Comparison of ENCODE assay signal across 7 cellular contexts in genomic region chr6:52087498-52087999, GRCh38. TPM values are rescaled to one million over a fixed set of nuclear protein-coding genes. Genes with fewer than 3 reads are reported as not detected.
A peak's percentile ranks its signal among the peaks of the same experiment; 100 is the strongest.
DNase-seq lines count a peak whose midpoint lies in the region; ATAC-seq and TF ChIP-seq lines count a peak whose summit lies in the region.

PKHD1 (minus strand) TSS chr6:52087613; CDS start chr6:52084933, 2,680 bp downstream.

- ATAC-seq in psoas muscle (peak in 3 of 4 donors; percentile 43 to 93 (median 72)), HG03469 (IDR thresholded peaks at IDR 0.05; ENCODE audit: unreplicated experiment) (no peak)

- no peaks in the 10 kb centered on the region for H3K27me3 ChIP-seq in Loucy (ENCODE audit: insufficient read depth, low read length, poor library complexity, severe bottlenecking)
- no peaks in the 10 kb centered on the region for H3K27me3 ChIP-seq in psoas muscle (ENCODE audit: insufficient read depth in 3 of 3, low read length in 2 of 3)

- H3K9me2 ChIP-seq in Loucy (replicated peaks; ENCODE audit: low read depth, low read length) = no peaks in the 10 kb centered on the region

- no peaks in the 10 kb centered on the region for H4K20me1 ChIP-seq in Loucy (ENCODE audit: insufficient read depth, low read length, poor library complexity, severe bottlenecking)

- H3K79me2 ChIP-seq in Loucy (ENCODE audit: insufficient read depth, low read length) = no peaks in the 10 kb centered on the region

- 38 to 53% (median 44%) methylated on average over 7 of the region's 7 CpGs for WGBS in psoas muscle, 3 donors

- no peak for DNase-seq in coronary artery (ENCODE audit: low spot score)
- no peak for DNase-seq in psoas muscle
- DNase-seq in hypothalamus (lab: John Stamatoyannopoulos, UW) = no peak
- DNase-seq in SW 1271 (lab: John Stamatoyannopoulos, UW) = no peak

- no peak within 1 kb of the TSS for H3K9ac ChIP-seq in Loucy (ENCODE audit: low read depth, low read length, poor library complexity, severe bottlenecking)

- H3K27ac ChIP-seq in coronary artery (no peak within 1 kb of the TSS), psoas muscle (no peak within 1 kb of the TSS)

- H2AFZ ChIP-seq in Loucy (ENCODE audit: low read length) = peak within 1 kb of the TSS; percentile 72

- H3K4me2 ChIP-seq in Loucy (ENCODE audit: low read depth, low read length, poor library complexity, severe bottlenecking) = no peak within 1 kb of the TSS

- H3F3A ChIP-seq in Loucy (ENCODE audit: low read depth) = no peaks in the 10 kb centered on the region

- intact Hi-C loops in psoas muscle (cut with DNase I) = loop anchor here in 1 of 2 donors (5.0 kb wide), 2 partner anchors 55 to 145 kb away; no protein-coding TSS in a partner anchor

- H3K4me3 ChIP-seq in Loucy (ENCODE audit: low read length, poor library complexity, severe bottlenecking) (no peak within 1 kb of the TSS), coronary artery (no peak within 1 kb of the TSS), psoas muscle (no peak within 1 kb of the TSS)

- H3K9me3 ChIP-seq in Loucy (ENCODE audit: insufficient read depth, low read depth, low read length) (no peaks in the 10 kb centered on the region), psoas muscle (no peaks in the 10 kb centered on the region)

- peak; percentile 61 for TF ChIP-seq CTCF in GM12873 (IDR thresholded peaks at IDR 0.05; ENCODE audit: insufficient read depth, low read depth, low read length, missing control alignments)
- TF ChIP-seq CTCF in Loucy (conservative IDR thresholded peaks at IDR 0.05; ENCODE audit: low read length) = peak; percentile 87
- TF ChIP-seq CTCF in coronary artery (IDR thresholded peaks at IDR 0.05) = peak; percentile 23
- TF ChIP-seq CTCF in psoas muscle (IDR thresholded peaks at IDR 0.05) = peak; percentile 50

- H3K4me1 ChIP-seq in Loucy (ENCODE audit: insufficient read depth, low read length, poor library complexity, severe bottlenecking) (peaks cover 14% of the 10 kb centered on the region), psoas muscle (no peaks in the 10 kb centered on the region)

- H3K36me3 ChIP-seq in Loucy (ENCODE audit: insufficient read depth, low read length) = no peaks in the 10 kb centered on the region
- H3K36me3 ChIP-seq in psoas muscle (ENCODE audit: insufficient read depth in 1 of 2, low read depth in 1 of 2) = no peaks in the 10 kb centered on the region

RNA-seq across cellular contexts. Expression of gene PKHD1, which starts in this region (rescaled TPM):
- total RNA-seq in psoas muscle = under 1 TPM in 3 of 4 donors, not detected in 1; 0.02 to 0.11 (median 0.04) TPM
- polyA plus RNA-seq in psoas muscle = under 1 TPM in 2 of 3 donors, not detected in 1; under 0.01 to 0.01 TPM

Comparison
In these comparisons a context has a peak if more than half of its experiments do, and no peak if none do; other contexts are left out.
1. Peak in ATAC-seq in psoas muscle; RNA of the gene not detected or under 1 TPM.
2. CTCF ChIP-seq: peak in every context shown above with its lines; median percentile 87 in Loucy; 61 in GM12873; 50 in psoas muscle; 23 in coronary artery.